In the genomic region with DNA sequence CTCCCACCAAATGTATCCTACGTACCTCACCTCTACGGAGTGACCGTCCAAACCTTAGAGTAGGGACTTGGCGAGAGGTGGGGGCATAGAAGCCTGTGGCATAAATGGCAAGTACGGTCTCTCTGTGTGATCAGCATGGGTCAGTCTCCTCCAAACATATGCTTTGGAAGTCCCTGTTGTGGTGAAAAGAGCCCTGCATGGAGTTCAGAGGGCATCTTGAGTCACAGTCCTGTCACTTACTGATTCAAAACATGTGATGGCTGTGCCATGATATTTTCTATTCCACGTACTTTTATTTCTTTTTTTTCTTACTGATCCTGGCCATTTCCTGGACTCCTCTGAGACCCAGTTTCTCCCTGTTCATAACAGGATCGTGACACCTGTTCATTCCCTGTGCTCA, we compare ENCODE assay signal across 19 cellular contexts.
DNase-seq lines count a peak whose midpoint lies in the region; ATAC-seq and TF ChIP-seq lines count a peak whose summit lies in the region.
"Had no signal": no experiment of that assay in that cellular context is flagged by ENCODE, and none has a peak within 500 bp of the region (broad histone marks: within the 10 kb centered on the region; RNA-seq: fewer than 3 reads in every experiment).

No MANE protein-coding gene starts in this region.

- in situ Hi-C loops in mammary epithelial cell (cut with MboI; ENCODE audit: low sequenced_read_pairs in 2 of 2): no loop called here

- WGBS in mammary epithelial cell (ENCODE audit: low coverage, missing lambda C conversion rate): 92% methylated on average over 7 of the region's 7 CpGs

- peak overlapping the region; percentile 11 for H3K4me3 Mint-ChIP-seq in activated CD4-positive, alpha-beta T cell treated with anti-CD3 and anti-CD28 coated beads for 36 hours
- peak overlapping the region; percentile 41 for H3K4me3 Mint-ChIP-seq in activated CD8-positive, alpha-beta T cell treated with anti-CD3 and anti-CD28 coated beads for 36 hours
- peak overlapping the region; percentile 31 to 81 (median 70) for H3K4me3 Mint-ChIP-seq in naive thymus-derived CD4-positive, alpha-beta T cell
- H3K4me3 Mint-ChIP-seq: endodermal cell had no signal

- intact Hi-C loops in activated CD4-positive, alpha-beta T cell treated with anti-CD3 and anti-CD28 coated beads for 36 hours (cut with DNase I, micrococcal nuclease): loop anchor here in 1 of 2 experiments (1.0 kb wide), 1 partner anchor 9 kb away; no protein-coding TSS in a partner anchor
- intact Hi-C loops in activated CD8-positive, alpha-beta T cell treated with anti-CD3 and anti-CD28 coated beads for 36 hours (cut with micrococcal nuclease): no loop called here
- intact Hi-C loops in naive thymus-derived CD4-positive, alpha-beta T cell (cut with micrococcal nuclease): loop anchor here (1.0 to 2.0 kb wide), 2 partner anchors 9 to 68 kb away; a partner anchor contains a TSS
- intact Hi-C loops in mammary epithelial cell (cut with micrococcal nuclease): no loop called here

- no peaks in the 10 kb centered on the region for H3K27me3 Mint-ChIP-seq in activated CD4-positive, alpha-beta T cell treated with anti-CD3 and anti-CD28 coated beads for 36 hours
- no peaks in the 10 kb centered on the region for H3K27me3 Mint-ChIP-seq in activated CD8-positive, alpha-beta T cell treated with anti-CD3 and anti-CD28 coated beads for 36 hours
- H3K27me3 Mint-ChIP-seq in naive thymus-derived CD4-positive, alpha-beta T cell: no peaks in the 10 kb centered on the region

- no peak overlapping the region for H2AFZ ChIP-seq in mammary epithelial cell (ENCODE audit: low read depth, low read length)

- H3K36me3 ChIP-seq in naive thymus-derived CD4-positive, alpha-beta T cell (ENCODE audit: control insufficient read depth in 2 of 3, insufficient read depth in 3 of 3, low read length in 3 of 3): no peaks in the 10 kb centered on the region
- no peaks in the 10 kb centered on the region for H3K36me3 ChIP-seq in mammary epithelial cell (ENCODE audit: insufficient read depth, low read length)
- H3K36me3 ChIP-seq: upper lobe of right lung had no signal

- TF ChIP-seq CTCF in activated CD8-positive, alpha-beta T cell treated with anti-CD3 and anti-CD28 coated beads for 36 hours (IDR thresholded peaks at IDR 0.05): no peak
- no peak for TF ChIP-seq CTCF in mammary epithelial cell (conservative IDR thresholded peaks at IDR 0.05 in 1 of 2, IDR thresholded peaks at IDR 0.05 in 1 of 2; ENCODE audit: extremely low read depth in 1 of 2, insufficient read depth in 1 of 2, low read depth in 1 of 2, low read length in 2 of 2)

- H3K9me3 ChIP-seq in naive thymus-derived CD4-positive, alpha-beta T cell (ENCODE audit: control insufficient read depth in 2 of 3, low read length in 3 of 3): no peaks in the 10 kb centered on the region
- no peaks in the 10 kb centered on the region for H3K9me3 ChIP-seq in mammary epithelial cell (replicated peaks; ENCODE audit: insufficient read depth, low read length)
- H3K9me3 ChIP-seq: upper lobe of right lung had no signal

- CTCF ChIA-PET in activated CD4-positive, alpha-beta T cell treated with anti-CD3 and anti-CD28 coated beads for 36 hours (lab: Charles Lee): interaction anchor here (0.7 to 1.1 kb wide), 2 partner anchors 9 to 11 kb away, joined by 4 read pairs; no protein-coding TSS in a partner anchor
- CTCF ChIA-PET in activated CD8-positive, alpha-beta T cell treated with anti-CD3 and anti-CD28 coated beads for 36 hours (lab: Charles Lee): interaction anchor here (2.0 kb wide), 1 partner anchor 10 kb away, joined by 4 read pairs; no protein-coding TSS in a partner anchor
- CTCF ChIA-PET in naive thymus-derived CD4-positive, alpha-beta T cell (lab: Charles Lee): interaction anchor here (0.9 to 3.4 kb wide), 2 partner anchors 8 to 10 kb away, joined by 4 to 20 read pairs; no protein-coding TSS in a partner anchor
- CTCF ChIA-PET in mammary epithelial cell (lab: Charles Lee; ENCODE audit: low non-redundant PET): no interaction called here

- no peak overlapping the region for H3K9ac ChIP-seq in mammary epithelial cell (ENCODE audit: insufficient read depth, low read length)

- peaks cover 10 to 57% of the 10 kb centered on the region in 2 donors for H3K4me1 ChIP-seq in naive thymus-derived CD4-positive, alpha-beta T cell (ENCODE audit: control insufficient read depth in 2 of 2, insufficient read depth in 2 of 2, low read length in 2 of 2)
- peaks cover 10% of the 10 kb centered on the region for H3K4me1 ChIP-seq in mammary epithelial cell (ENCODE audit: insufficient read depth, low read length)
- H3K4me1 ChIP-seq: upper lobe of right lung had no signal

- no peaks in the 10 kb centered on the region for H3K9me3 Mint-ChIP-seq in activated CD4-positive, alpha-beta T cell treated with anti-CD3 and anti-CD28 coated beads for 36 hours (ENCODE audit: low read depth)
- H3K9me3 Mint-ChIP-seq in activated CD8-positive, alpha-beta T cell treated with anti-CD3 and anti-CD28 coated beads for 36 hours: no peaks in the 10 kb centered on the region
- no peaks in the 10 kb centered on the region for H3K9me3 Mint-ChIP-seq in naive thymus-derived CD4-positive, alpha-beta T cell
- H3K9me3 Mint-ChIP-seq: activated T-helper 1 cell treated with anti-CD3 and anti-CD28 coated beads, Interleukin-12 subunit alpha, Interleukin-12 subunit beta, Interleukin-2, Interleukin-4 antibody, amounts not matched to agents 30 ng/mL and 10 ng/mL and 1 ng/mL, durations not matched to agents 14 hours and 24 hours and 36 hours had no signal

- no peaks in the 10 kb centered on the region for H3K79me2 ChIP-seq in mammary epithelial cell (ENCODE audit: insufficient read depth, low read length)

- no peak for ATAC-seq in activated CD4-positive, alpha-beta T cell treated with anti-CD3 and anti-CD28 coated beads for 36 hours
- ATAC-seq in GM19025 (IDR thresholded peaks at IDR 0.05; ENCODE audit: low read depth, unreplicated experiment) (peak; percentile 9), HG03280 (IDR thresholded peaks at IDR 0.05; ENCODE audit: unreplicated experiment) (no peak)
- no peak for ATAC-seq in activated CD8-positive, alpha-beta T cell treated with anti-CD3 and anti-CD28 coated beads for 36 hours
- no peak for ATAC-seq in naive thymus-derived CD4-positive, alpha-beta T cell
- ATAC-seq: HCT116, upper lobe of right lung had no signal

- H3K27ac ChIP-seq in naive thymus-derived CD4-positive, alpha-beta T cell (ENCODE audit: low read depth, low read length): peak overlapping the region; percentile 71
- H3K27ac ChIP-seq in mammary epithelial cell (ENCODE audit: insufficient read depth, low read depth, low read length): no peak overlapping the region
- H3K27ac ChIP-seq: upper lobe of right lung had no signal

- H3K36me3 Mint-ChIP-seq in activated CD4-positive, alpha-beta T cell treated with anti-CD3 and anti-CD28 coated beads for 36 hours (ENCODE audit: low read depth): no peaks in the 10 kb centered on the region
- H3K36me3 Mint-ChIP-seq in activated CD8-positive, alpha-beta T cell treated with anti-CD3 and anti-CD28 coated beads for 36 hours (ENCODE audit: low read depth): no peaks in the 10 kb centered on the region
- H3K36me3 Mint-ChIP-seq in naive thymus-derived CD4-positive, alpha-beta T cell: no peaks in the 10 kb centered on the region

- no peaks in the 10 kb centered on the region for H4K20me1 ChIP-seq in mammary epithelial cell (ENCODE audit: insufficient read depth, low read length)

- H3K27ac Mint-ChIP-seq in activated CD4-positive, alpha-beta T cell treated with anti-CD3 and anti-CD28 coated beads for 36 hours: peak overlapping the region; percentile 87
- H3K27ac Mint-ChIP-seq in activated CD8-positive, alpha-beta T cell treated with anti-CD3 and anti-CD28 coated beads for 36 hours: peak overlapping the region; percentile 96
- peak overlapping the region in 8 of 9 donors; percentile 88 to 99 (median 96) for H3K27ac Mint-ChIP-seq in naive thymus-derived CD4-positive, alpha-beta T cell
- H3K27ac Mint-ChIP-seq: endodermal cell had no signal

- peaks cover 63% of the 10 kb centered on the region for H3K4me1 Mint-ChIP-seq in activated CD4-positive, alpha-beta T cell treated with anti-CD3 and anti-CD28 coated beads for 36 hours
- peaks cover 72% of the 10 kb centered on the region for H3K4me1 Mint-ChIP-seq in activated CD8-positive, alpha-beta T cell treated with anti-CD3 and anti-CD28 coated beads for 36 hours (ENCODE audit: low read depth)
- peaks cover 37 to 71% (median 62%) of the 10 kb centered on the region in 7 donors for H3K4me1 Mint-ChIP-seq in naive thymus-derived CD4-positive, alpha-beta T cell
- H3K4me1 Mint-ChIP-seq: endodermal cell had no signal

- dilution Hi-C loops in mammary epithelial cell (cut with HindIII; ENCODE audit: low sequenced_read_pairs): no loop called here

- POLR2A ChIA-PET in activated CD4-positive, alpha-beta T cell treated with anti-CD3 and anti-CD28 coated beads for 36 hours (lab: Charles Lee): interaction anchor here (1.5 kb wide), 1 partner anchor 21 kb away, joined by 3 read pairs; no protein-coding TSS in a partner anchor
- POLR2A ChIA-PET in activated CD8-positive, alpha-beta T cell treated with anti-CD3 and anti-CD28 coated beads for 36 hours (lab: Charles Lee): interaction anchor here (0.7 to 3.8 kb wide), 5 partner anchors 10 to 37 kb away, joined by 3 to 39 read pairs (median 4); no protein-coding TSS in a partner anchor
- POLR2A ChIA-PET in naive thymus-derived CD4-positive, alpha-beta T cell (lab: Charles Lee): interaction anchor here (0.7 to 5.4 kb wide), 5 partner anchors 8 to 69 kb away, joined by 3 to 90 read pairs (median 3); no protein-coding TSS in a partner anchor

- no peaks in the 10 kb centered on the region for H3K27me3 ChIP-seq in naive thymus-derived CD4-positive, alpha-beta T cell (ENCODE audit: control insufficient read depth in 2 of 2, insufficient read depth in 2 of 2, low read length in 2 of 2)
- no peaks in the 10 kb centered on the region for H3K27me3 ChIP-seq in mammary epithelial cell (ENCODE audit: insufficient read depth, low read length)
- H3K27me3 ChIP-seq: upper lobe of right lung had no signal

- H3K4me3 ChIP-seq in naive thymus-derived CD4-positive, alpha-beta T cell (ENCODE audit: low read length): no peak overlapping the region
- H3K4me3 ChIP-seq in mammary epithelial cell (replicated peaks in 1 of 3; ENCODE audit: insufficient read depth in 1 of 3, low read depth in 2 of 3, low read length in 3 of 3): no peak overlapping the region
- H3K4me3 ChIP-seq: upper lobe of right lung had no signal

- no peak for DNase-seq in activated CD4-positive, alpha-beta T cell treated with anti-CD3 and anti-CD28 coated beads for 36 hours
- DNase-seq in activated CD4-positive, alpha-beta T cell treated with anti-CD3 and anti-CD28 coated beads, Interleukin-2, amount 50 U/mL, for 48 hours: no peak
- no peak for DNase-seq in activated CD8-positive, alpha-beta T cell treated with anti-CD3 and anti-CD28 coated beads for 36 hours
- DNase-seq in naive thymus-derived CD4-positive, alpha-beta T cell: no peak
- DNase-seq in mammary epithelial cell (no peak), NCI-H226 (no peak)
- DNase-seq: 8988T, DMS53, endodermal cell, islet precursor cell, mesendoderm, NCI-H1930, NCI-H446 treated with DMSO at 0.1 percent for 48 hours, Right ventricle myocardium superior, upper lobe of right lung had no signal

- H3K4me2 ChIP-seq in mammary epithelial cell (ENCODE audit: insufficient read depth, low read depth, low read length): no peak overlapping the region

- no TSS peak for BruUV-seq in mammary epithelial cell (replicated peaks; lab: Mats Ljungman, UMichigan)

Comparison
In these comparisons a context has a peak if more than half of its experiments do, and no peak if none do; other contexts are left out.
1. H3K4me3 Mint-ChIP-seq: peak in every context shown above with its lines; median percentile 70 in naive thymus-derived CD4-positive, alpha-beta T cell; 41 in activated CD8-positive, alpha-beta T cell treated with anti-CD3 and anti-CD28 coated beads for 36 hours; 11 in activated CD4-positive, alpha-beta T cell treated with anti-CD3 and anti-CD28 coated beads for 36 hours.
2. intact Hi-C loops: an anchor here in naive thymus-derived CD4-positive, alpha-beta T cell (1.0 to 2.0 kb wide); none called in activated CD8-positive, alpha-beta T cell treated with anti-CD3 and anti-CD28 coated beads for 36 hours and mammary epithelial cell.